In genomic region chr17:77032929-77033328, GRCh38 we compare ENCODE assay signal across 23 cellular contexts.
"Had no signal": no experiment of that assay in that cellular context is flagged by ENCODE, and none has a peak within 500 bp of the region (broad histone marks: within the 10 kb centered on the region; RNA-seq: fewer than 3 reads in every experiment).

No MANE protein-coding gene starts in this region.

- DNase-seq: activated CD4-positive, alpha-beta T cell treated with anti-CD3 and anti-CD28 coated beads for 4 hours; activated CD8-positive, alpha-beta memory T cell treated with anti-CD3 and anti-CD28 coated beads, Interleukin-2, amount 50 U/mL, for 48 hours; activated CD8-positive, alpha-beta T cell treated with anti-CD3 and anti-CD28 coated beads, Interleukin-2, amount 10 ng/mL, durations not matched to agents 7 days and 5 days; activated naive CD4-positive, alpha-beta T cell treated with anti-CD3 and anti-CD28 coated beads, Interleukin-2, amount 50 U/mL, for 16 hours; activated naive CD8-positive, alpha-beta T cell treated with anti-CD3 and anti-CD28 coated beads, Interleukin-2, amount 10 ng/mL, durations not matched to agents 7 days and 5 days; activated T-cell treated with anti-CD3 and anti-CD28 coated beads, Interleukin-2, amount 50 U/mL, for 1 hour; adrenal gland; aorta; caudate nucleus; Kasumi-1; NCI-H1105 treated with DMSO at 0.1 percent for 48 hours; NCI-H1436 treated with DMSO at 0.1 percent for 48 hours; NCI-H187; NCI-H2081 treated with DMSO at 0.1 percent for 48 hours; NCI-H446; NCI-H524; SIG-M5; T-cell; T-helper 2 cell; T1000; WERI-Rb-1 had no signal

- H3K9me3 ChIP-seq: adrenal gland had no signal

- H3K27ac ChIP-seq: adrenal gland, breast epithelium, WERI-Rb-1 had no signal

- H3K4me3 ChIP-seq: adrenal gland, breast epithelium, K562 had no signal

- H3K36me3 ChIP-seq: adrenal gland, breast epithelium, WERI-Rb-1 had no signal

- H3K4me1 ChIP-seq: adrenal gland, breast epithelium had no signal
